8 cellular contexts compared by ENCODE assay signal in genomic region chr19:37172368-37173366, GRCh38. TPM values are rescaled to one million over a fixed set of nuclear protein-coding genes. Genes with fewer than 3 reads are reported as not detected.
DNase-seq lines count a peak whose midpoint lies in the region; ATAC-seq and TF ChIP-seq lines count a peak whose summit lies in the region.

TSS of gene ZNF585A (minus strand) at chr19:37172695. CDS start at chr19:37169910, 2,785 bp downstream.

- CTCF ChIA-PET in activated CD4-positive, alpha-beta memory T cell treated with anti-CD3 and anti-CD28 coated beads for 36 hours (lab: Charles Lee): interaction anchor here (1.1 kb wide), 1 partner anchor 38 kb away, joined by 3 read pairs; the partner anchor contains the start of gene ZNF585B

- WGBS in liver: 5% methylated on average over 30 of the region's 30 CpGs

- peak within 1 kb of the TSS; percentile 72 to 85 (median 80) for H3K4me3 ChIP-seq in BLaER1 treated with 17β-estradiol and CSF1 and Interleukin-3, amounts not matched to agents 10 nM and 100 nM
- H3K4me3 ChIP-seq in duodenal mucosa (ENCODE audit: low read depth in 1 of 2, low read length in 2 of 2) (peak within 1 kb of the TSS; percentile 72 to 99), liver (ENCODE audit: low read depth in 1 of 3, low read length in 3 of 3) (peak within 1 kb of the TSS; percentile 65 to 98 (median 85))

- H3K36me3 ChIP-seq in BLaER1 treated with 17β-estradiol and CSF1 and Interleukin-3, amounts not matched to agents 10 nM and 100 nM: peaks cover 29 to 38% (median 30%) of the 10 kb centered on the region in 11 experiments
- peaks cover 18 to 19% of the 10 kb centered on the region in 2 donors for H3K36me3 ChIP-seq in duodenal mucosa (ENCODE audit: control insufficient read depth in 1 of 2, insufficient read depth in 2 of 2, low read length in 2 of 2)
- peaks cover 3 to 23% (median 21%) of the 10 kb centered on the region in 4 donors for H3K36me3 ChIP-seq in liver (ENCODE audit: control insufficient read depth in 4 of 4, insufficient read depth in 3 of 4, low read depth in 1 of 4, low read length in 3 of 4)

- TF ChIP-seq CTCF in liver (IDR thresholded peaks at IDR 0.05; ENCODE audit: low read depth, low read length, missing input control): peak; percentile 19

- H3K27ac ChIP-seq in BLaER1 treated with 17β-estradiol and CSF1 and Interleukin-3, amounts not matched to agents 10 nM and 100 nM: peak within 1 kb of the TSS; percentile 66 to 82 (median 78); a peak in 21 of 22 replicates
- H3K27ac ChIP-seq in duodenal mucosa (ENCODE audit: low read depth, low read length) (no peak within 1 kb of the TSS), liver (ENCODE audit: low read depth in 1 of 2, low read length in 2 of 2) (peak within 1 kb of the TSS; percentile 45 to 48)

- H3K27ac Mint-ChIP-seq in activated CD4-positive, alpha-beta memory T cell treated with anti-CD3 and anti-CD28 coated beads for 36 hours: no peak within 1 kb of the TSS

- DNase-seq in NCI-H526 treated with DMSO at 0.1 percent for 48 hours (lab: John Stamatoyannopoulos, UW): peak; percentile 99
- peak; percentile 92 for DNase-seq in activated CD4-positive, alpha-beta memory T cell treated with anti-CD3 and anti-CD28 coated beads for 36 hours
- peak; percentile 76 to 78 for DNase-seq in stimulated activated CD4-positive, alpha-beta T cell treated with anti-CD3 and anti-CD28 coated beads, Interleukin-2, amount 100 ng/mL, for 48 hours

- H4K20me1 ChIP-seq in BLaER1 treated with 17β-estradiol and CSF1 and Interleukin-3, amounts not matched to agents 10 nM and 100 nM: no peaks in the 10 kb centered on the region

- H3K9me3 ChIP-seq in BLaER1 treated with 17β-estradiol and CSF1 and Interleukin-3, amounts not matched to agents 10 nM and 100 nM (replicated peaks in 1 of 11): peaks cover 40 to 87% (median 65%) of the 10 kb centered on the region in 11 experiments
- peaks cover 14 to 18% of the 10 kb centered on the region in 2 donors for H3K9me3 ChIP-seq in duodenal mucosa (ENCODE audit: control insufficient read depth in 1 of 2, low read length in 2 of 2)
- peaks cover 9 to 38% (median 24%) of the 10 kb centered on the region in 4 donors for H3K9me3 ChIP-seq in liver (ENCODE audit: control insufficient read depth in 4 of 4, low read length in 3 of 4)

- peak within 1 kb of the TSS; percentile 73 to 85 (median 82) for H3K9ac ChIP-seq in BLaER1 treated with 17β-estradiol and CSF1 and Interleukin-3, amounts not matched to agents 10 nM and 100 nM
- peak within 1 kb of the TSS; percentile 59 to 91 for H3K9ac ChIP-seq in duodenal mucosa (ENCODE audit: low read depth in 1 of 2, low read length in 2 of 2)
- H3K9ac ChIP-seq in liver (ENCODE audit: low read depth in 1 of 2, low read length in 2 of 2): peak within 1 kb of the TSS; percentile 51 to 74

- H3K4me1 ChIP-seq in BLaER1 treated with 17β-estradiol and CSF1 and Interleukin-3, amounts not matched to agents 10 nM and 100 nM: peaks cover 0 to 8% (median 6%) of the 10 kb centered on the region in 10 experiments; a peak in 11 of 20 replicates
- H3K4me1 ChIP-seq in duodenal mucosa (ENCODE audit: control insufficient read depth in 1 of 2, insufficient read depth in 2 of 2, low read length in 2 of 2): no peaks in the 10 kb centered on the region
- H3K4me1 ChIP-seq in liver (ENCODE audit: control insufficient read depth in 4 of 4, insufficient read depth in 4 of 4, low read length in 3 of 4): peaks cover 0 to 8% (median 3%) of the 10 kb centered on the region in 4 donors

- H3K27me3 ChIP-seq in BLaER1 treated with 17β-estradiol and CSF1 and Interleukin-3, amounts not matched to agents 10 nM and 100 nM: no peaks in the 10 kb centered on the region
- H3K27me3 ChIP-seq in duodenal mucosa (ENCODE audit: control insufficient read depth in 1 of 2, insufficient read depth in 2 of 2, low read length in 2 of 2) (no peaks in the 10 kb centered on the region), liver (ENCODE audit: control insufficient read depth in 4 of 4, insufficient read depth in 4 of 4, low read length in 3 of 4) (no peaks in the 10 kb centered on the region)

- H3K4me1 Mint-ChIP-seq in activated CD4-positive, alpha-beta memory T cell treated with anti-CD3 and anti-CD28 coated beads for 36 hours (ENCODE audit: low read depth): no peaks in the 10 kb centered on the region

- H3K4me2 ChIP-seq in BLaER1 treated with 17β-estradiol and CSF1 and Interleukin-3, amounts not matched to agents 10 nM and 100 nM: peak within 1 kb of the TSS; percentile 55 to 87 (median 72)

- H3K4me3 Mint-ChIP-seq in activated CD4-positive, alpha-beta memory T cell treated with anti-CD3 and anti-CD28 coated beads for 36 hours: no peak within 1 kb of the TSS

- peaks cover 33% of the 10 kb centered on the region for H3K9me3 Mint-ChIP-seq in activated CD4-positive, alpha-beta memory T cell treated with anti-CD3 and anti-CD28 coated beads for 36 hours

- POLR2A ChIA-PET in activated CD4-positive, alpha-beta memory T cell treated with anti-CD3 and anti-CD28 coated beads for 36 hours (lab: Charles Lee): interaction anchor here (1.0 kb wide), 1 partner anchor 957 kb away, joined by 3 read pairs; the partner anchor contains the start of gene ZNF146

- ATAC-seq in GM19351 (IDR thresholded peaks at IDR 0.05; ENCODE audit: unreplicated experiment) (peak; percentile 98), HG03520 (IDR thresholded peaks at IDR 0.05; ENCODE audit: unreplicated experiment) (peak; percentile 99)

- peak; percentile 45 to 53 for TF ChIP-seq RAD21 in liver (IDR thresholded peaks at IDR 0.05)

- intact Hi-C loops in activated CD4-positive, alpha-beta memory T cell treated with anti-CD3 and anti-CD28 coated beads for 36 hours (cut with micrococcal nuclease): loop anchor here (1.0 to 5.0 kb wide), 8 partner anchors 38 to 334 kb away; partner anchors contain the start of genes ZNF383, ZNF420, ZNF527 and ZNF568

- peaks cover 38% of the 10 kb centered on the region for H3K36me3 Mint-ChIP-seq in activated CD4-positive, alpha-beta memory T cell treated with anti-CD3 and anti-CD28 coated beads for 36 hours

- H3K27me3 Mint-ChIP-seq in activated CD4-positive, alpha-beta memory T cell treated with anti-CD3 and anti-CD28 coated beads for 36 hours: no peaks in the 10 kb centered on the region

TF ChIP-seq in liver, 16 proteins besides CTCF, POLR2A, EP300 and RAD21 (continues in another document):
- peak in 1 of 2 donors; percentile 36 for TF ChIP-seq HNF4A (conservative IDR thresholded peaks at IDR 0.05)
- peak; percentile 85 to 94 for TF ChIP-seq GABPA (IDR thresholded peaks at IDR 0.05 in 1 of 2, conservative IDR thresholded peaks at IDR 0.05 in 1 of 2)
- TF ChIP-seq EGR1 (IDR thresholded peaks at IDR 0.05; ENCODE audit: low read depth in 2 of 2): no peak
- TF ChIP-seq TAF1 (conservative IDR thresholded peaks at IDR 0.05): no peak
- peak; percentile 32 for TF ChIP-seq NR2F2 (IDR thresholded peaks at IDR 0.05)
- peak; percentile 9 for TF ChIP-seq HNF4G (IDR thresholded peaks at IDR 0.05)
- peak; percentile 94 for TF ChIP-seq ZBTB33 (IDR thresholded peaks at IDR 0.05)
- TF ChIP-seq MAX (IDR thresholded peaks at IDR 0.05): peak; percentile 89
- peak; percentile 67 for TF ChIP-seq REST (IDR thresholded peaks at IDR 0.05)
- peak; percentile 91 for TF ChIP-seq FOXA2 (IDR thresholded peaks at IDR 0.05)
- peak; percentile 100 for TF ChIP-seq YY1 (IDR thresholded peaks at IDR 0.05)

RNA-seq across cellular contexts. Expression of gene ZNF585A, which starts in this region (rescaled TPM):
- total RNA-seq in activated CD4-positive, alpha-beta memory T cell treated with anti-CD3 and anti-CD28 coated beads for 36 hours: 10 to 100 TPM in 1 of 2 experiments, 1 to 10 TPM in 1; 7.5 to 11.9 TPM
- 1 to 10 TPM; 1.9 to 4.2 TPM for total RNA-seq in liver
- polyA plus RNA-seq in liver: 1 to 10 TPM; 3.0 to 3.5 TPM
